ENCODE assay signal across 16 cellular contexts in the genomic region with DNA sequence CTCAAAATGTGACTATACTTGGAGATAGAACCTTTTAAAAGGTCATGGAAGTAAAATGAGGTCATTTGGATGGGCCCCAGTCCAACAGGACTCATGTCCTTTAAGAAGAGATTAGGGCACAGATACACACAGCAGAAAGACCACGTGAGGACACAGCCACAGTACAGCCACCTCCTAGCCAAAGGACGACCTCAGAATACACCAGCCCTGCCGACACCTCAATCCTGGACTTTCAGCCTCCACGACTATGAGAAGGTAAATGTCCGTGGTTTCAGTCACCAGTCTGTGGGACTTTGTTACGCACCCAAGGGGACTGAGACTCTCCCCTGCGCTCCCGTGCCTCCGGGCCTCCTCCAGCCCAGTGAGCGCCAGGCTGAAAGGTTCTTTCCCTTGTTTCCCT.
"Had no signal": no experiment of that assay in that cellular context is flagged by ENCODE, and none has a peak within 500 bp of the region (broad histone marks: within the 10 kb centered on the region; RNA-seq: fewer than 3 reads in every experiment).

No MANE protein-coding gene starts in this region.

- H3K4me1 ChIP-seq: breast epithelium had no signal

- DNase-seq: activated B cell treated with CpG ODN at 0.5 μM for 24 hours; activated CD4-positive, alpha-beta memory T cell treated with anti-CD3 and anti-CD28 coated beads for 36 hours; activated CD4-positive, alpha-beta T cell treated with anti-CD3 and anti-CD28 coated beads for 4 hours; activated naive CD4-positive, alpha-beta T cell treated with anti-CD3 and anti-CD28 coated beads, Interleukin-2, amount 10 ng/mL, durations not matched to agents 7 days and 5 days; activated naive CD8-positive, alpha-beta T cell treated with anti-CD3 and anti-CD28 coated beads, Interleukin-2, amount 50 U/mL, for 24 hours; activated T-cell treated with anti-CD3 and anti-CD28 coated beads, Interleukin-2, amount 50 U/mL, for 4 hours; cerebellar nuclear complex; cortex of kidney; lower lobe of right lung; retina; stimulated activated CD4-positive, alpha-beta T cell treated with anti-CD3 and anti-CD28 coated beads, Interleukin-2, amount 100 ng/mL, for 24 hours had no signal

- H3K27me3 ChIP-seq: breast epithelium, suprapubic skin had no signal

- FAIRE-seq: frontal cortex, TTC549 had no signal

- H3K36me3 ChIP-seq: breast epithelium, lower lobe of right lung, suprapubic skin had no signal

- H3K9me3 ChIP-seq: breast epithelium, lower lobe of right lung, suprapubic skin had no signal

- H3K27ac ChIP-seq: breast epithelium, lower lobe of right lung, suprapubic skin had no signal

- ATAC-seq: activated naive CD8-positive, alpha-beta T cell treated with anti-CD3 and anti-CD28 coated beads, Interleukin-2, amount 50 U/mL, for 24 hours; activated T-cell treated with anti-CD3 and anti-CD28 coated beads, Interleukin-2, amount 50 U/mL, for 4 hours; lower lobe of right lung; natural killer cell treated with Interleukin-12 subunit alpha and Interleukin-12 subunit beta and Interleukin-15 and Interleukin-18, amount 100 ng/mL, for 72 hours had no signal

- H3K4me3 ChIP-seq: breast epithelium, lower lobe of right lung, suprapubic skin had no signal
